ENCODE assay signal across 24 cellular contexts in the genomic region with DNA sequence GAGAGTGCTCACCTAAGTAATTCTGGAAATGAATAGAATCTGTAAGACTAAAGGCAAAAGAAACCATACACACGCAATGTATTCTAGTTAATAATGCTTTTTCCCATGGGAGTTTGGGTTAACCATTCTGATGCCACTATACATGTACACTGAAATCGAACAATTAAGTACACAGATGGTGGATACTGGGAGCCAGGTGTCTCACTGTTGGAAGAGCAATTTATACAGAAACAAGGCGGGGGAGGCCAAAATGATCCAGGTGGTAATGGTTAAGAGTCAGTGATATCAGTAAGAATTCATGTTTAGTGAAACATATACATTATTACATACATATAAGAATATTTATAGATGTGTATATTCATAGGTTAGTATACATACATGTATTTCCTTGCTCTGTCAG.
DNase-seq lines count a peak whose midpoint lies in the region; ATAC-seq, FAIRE-seq and TF ChIP-seq lines count a peak whose summit lies in the region.
"Had no signal": no experiment of that assay in that cellular context is flagged by ENCODE, and none has a peak within 500 bp of the region (broad histone marks: within the 10 kb centered on the region; RNA-seq: fewer than 3 reads in every experiment).

No MANE protein-coding gene starts in this region.

- peak; percentile 63 for FAIRE-seq in GM12891 (lab: Jason Lieb, UNC)
- FAIRE-seq: A549 had no signal

- H3K9me3 Mint-ChIP-seq in naive B cell, result no peaks in the 10 kb centered on the region
- H3K9me3 Mint-ChIP-seq: CD8-positive, alpha-beta memory T cell; HFFc6 had no signal

- no peak for TF ChIP-seq CTCF in GM13976 (IDR thresholded peaks at IDR 0.05; ENCODE audit: borderline replicate concordance, control extremely low read depth, extremely low read depth, insufficient read depth, missing control alignments)

- peaks cover 0 to 5% of the 10 kb centered on the region in 2 donors for H3K36me3 Mint-ChIP-seq in naive B cell

- TF ChIP-seq POLR2A in GM12891 (IDR thresholded peaks at IDR 0.05; ENCODE audit: low read depth, low read length), result no peak

- H3K4me3 Mint-ChIP-seq in naive B cell, result peak overlapping the region in 3 of 8 donors; percentile 16 to 64 (median 61)
- H3K4me3 Mint-ChIP-seq: CD8-positive, alpha-beta memory T cell; HFFc6 had no signal

- peak; percentile 41 for DNase-seq in DMS 273 (lab: John Stamatoyannopoulos, UW; ENCODE audit: unreplicated experiment)
- no peak for DNase-seq in GM12891 (ENCODE audit: insufficient read length, low spot score)
- DNase-seq in NCI-H2171 treated with DMSO at 0.1 percent for 48 hours (lab: John Stamatoyannopoulos, UW), result peak; percentile 92
- no peak for DNase-seq in naive B cell
- DNase-seq in GM13976 (ENCODE audit: low spot score), result no peak
- no peak for DNase-seq in AG08396 (ENCODE audit: low spot score)
- DNase-seq: CD8-positive, alpha-beta memory T cell; DMS153; DND-41; GM23248; H7; HFFc6; IMR-90; MM.1S; NCI-H1694 treated with DMSO at 0.1 percent for 48 hours; NCI-H2081; NCI-H446; NCI-H526 treated with DMSO at 0.1 percent for 48 hours; NK-92 treated with Interleukin-12 subunit alpha and Interleukin-12 subunit beta, amount 100 ng/mL, for 24 hours; PC-9; T-helper 2 cell had no signal

- no peaks in the 10 kb centered on the region for H3K27me3 Mint-ChIP-seq in naive B cell
- H3K27me3 Mint-ChIP-seq: CD8-positive, alpha-beta memory T cell had no signal

- peaks cover 51 to 68% (median 51%) of the 10 kb centered on the region in 3 donors for H3K4me1 Mint-ChIP-seq in naive B cell

- in situ Hi-C loops in GM13976 (cut with MboI; ENCODE audit: low sequenced_read_pairs, unreplicated experiment), result no loop called here

- ATAC-seq in naive B cell (ENCODE audit: low read depth in 2 of 2) (no peak), HG03139 (IDR thresholded peaks at IDR 0.05; ENCODE audit: unreplicated experiment) (no peak)
- ATAC-seq: A549, Right ventricle myocardium inferior had no signal

- peak overlapping the region; percentile 70 to 96 (median 90) for H3K27ac Mint-ChIP-seq in naive B cell
- H3K27ac Mint-ChIP-seq: CD8-positive, alpha-beta memory T cell; HFFc6 had no signal

TF ChIP-seq in GM12891, 5 proteins besides CTCF, POLR2A, EP300 and RAD21:
- no peak for TF ChIP-seq POU2F2 (IDR thresholded peaks at IDR 0.05; ENCODE audit: low read depth, low read length)
- no peak for TF ChIP-seq PAX5 (IDR thresholded peaks at IDR 0.05; ENCODE audit: insufficient read depth, low read length, severe bottlenecking)
- TF ChIP-seq POLR2AphosphoS5 (IDR thresholded peaks at IDR 0.05; ENCODE audit: low read depth, low read length), result no peak
- no peak for TF ChIP-seq TAF1 (IDR thresholded peaks at IDR 0.05; ENCODE audit: low read depth, low read length)
- no peak for TF ChIP-seq SPI1 (IDR thresholded peaks at IDR 0.05; ENCODE audit: low read depth, low read length)
TF ChIP-seq in GM12891: peak in this region for 0.

Comparison
In these comparisons a context has a peak if more than half of its experiments do, and no peak if none do; other contexts are left out.
1. DNase-seq: peak in DMS 273 (single experiment) and NCI-H2171 treated with DMSO at 0.1 percent for 48 hours (single experiment); none in GM12891 (single experiment), naive B cell (single experiment), GM13976 (single experiment) and AG08396 (single experiment).